3 cellular contexts compared by ENCODE assay signal in the genomic region with DNA sequence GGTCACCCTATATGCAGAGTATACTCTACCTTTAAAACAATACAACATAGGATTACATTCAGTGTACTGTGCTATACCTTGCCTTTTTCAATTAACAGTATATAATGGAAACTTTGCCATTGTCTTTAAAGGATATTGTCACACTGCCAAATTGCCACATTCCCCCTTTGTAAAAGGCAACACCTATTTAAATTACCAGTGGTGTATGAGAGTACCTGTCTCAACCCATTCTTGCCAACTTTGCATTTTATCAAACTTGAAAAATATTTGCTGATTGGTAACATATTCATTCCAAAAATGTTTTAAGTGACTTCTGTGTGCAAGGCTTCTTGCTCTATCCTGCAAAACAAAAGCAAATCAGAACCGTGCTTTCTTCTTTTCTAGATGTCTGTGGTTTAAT.
TF ChIP-seq lines count a peak whose summit lies in the region.

No MANE protein-coding gene starts in this region.

TF ChIP-seq in A549, 52 proteins besides CTCF, POLR2A, EP300 and RAD21:
- TF ChIP-seq RFX5 (IDR thresholded peaks at IDR 0.05) = no peak
- TF ChIP-seq MAFK (IDR thresholded peaks at IDR 0.05; ENCODE audit: partially characterized antibody) = peak; percentile 67

TF ChIP-seq in IMR-90, 13 proteins besides CTCF, POLR2A, EP300 and RAD21:
- TF ChIP-seq MAZ (IDR thresholded peaks at IDR 0.05; ENCODE audit: borderline replicate concordance, low read depth, low read length) = no peak
- peak; percentile 13; the same call in 1 of the 2 replicates for TF ChIP-seq MAFK (IDR thresholded peaks at IDR 0.05; ENCODE audit: low read depth, low read length)

TF ChIP-seq in GM23338, 12 proteins besides CTCF, POLR2A, EP300 and RAD21:
- TF ChIP-seq POLR2AphosphoS5 (IDR thresholded peaks at IDR 0.05; ENCODE audit: low read depth) (no peak), NANOG (IDR thresholded peaks at IDR 0.05; ENCODE audit: borderline replicate concordance) (no peak), ZNF114 (CRISPR knock-in tag; IDR thresholded peaks at IDR 0.05) (no peak), CREB1 (CRISPR knock-in tag; IDR thresholded peaks at IDR 0.05; ENCODE audit: low read depth) (no peak)
- TF ChIP-seq, protein P1, sequence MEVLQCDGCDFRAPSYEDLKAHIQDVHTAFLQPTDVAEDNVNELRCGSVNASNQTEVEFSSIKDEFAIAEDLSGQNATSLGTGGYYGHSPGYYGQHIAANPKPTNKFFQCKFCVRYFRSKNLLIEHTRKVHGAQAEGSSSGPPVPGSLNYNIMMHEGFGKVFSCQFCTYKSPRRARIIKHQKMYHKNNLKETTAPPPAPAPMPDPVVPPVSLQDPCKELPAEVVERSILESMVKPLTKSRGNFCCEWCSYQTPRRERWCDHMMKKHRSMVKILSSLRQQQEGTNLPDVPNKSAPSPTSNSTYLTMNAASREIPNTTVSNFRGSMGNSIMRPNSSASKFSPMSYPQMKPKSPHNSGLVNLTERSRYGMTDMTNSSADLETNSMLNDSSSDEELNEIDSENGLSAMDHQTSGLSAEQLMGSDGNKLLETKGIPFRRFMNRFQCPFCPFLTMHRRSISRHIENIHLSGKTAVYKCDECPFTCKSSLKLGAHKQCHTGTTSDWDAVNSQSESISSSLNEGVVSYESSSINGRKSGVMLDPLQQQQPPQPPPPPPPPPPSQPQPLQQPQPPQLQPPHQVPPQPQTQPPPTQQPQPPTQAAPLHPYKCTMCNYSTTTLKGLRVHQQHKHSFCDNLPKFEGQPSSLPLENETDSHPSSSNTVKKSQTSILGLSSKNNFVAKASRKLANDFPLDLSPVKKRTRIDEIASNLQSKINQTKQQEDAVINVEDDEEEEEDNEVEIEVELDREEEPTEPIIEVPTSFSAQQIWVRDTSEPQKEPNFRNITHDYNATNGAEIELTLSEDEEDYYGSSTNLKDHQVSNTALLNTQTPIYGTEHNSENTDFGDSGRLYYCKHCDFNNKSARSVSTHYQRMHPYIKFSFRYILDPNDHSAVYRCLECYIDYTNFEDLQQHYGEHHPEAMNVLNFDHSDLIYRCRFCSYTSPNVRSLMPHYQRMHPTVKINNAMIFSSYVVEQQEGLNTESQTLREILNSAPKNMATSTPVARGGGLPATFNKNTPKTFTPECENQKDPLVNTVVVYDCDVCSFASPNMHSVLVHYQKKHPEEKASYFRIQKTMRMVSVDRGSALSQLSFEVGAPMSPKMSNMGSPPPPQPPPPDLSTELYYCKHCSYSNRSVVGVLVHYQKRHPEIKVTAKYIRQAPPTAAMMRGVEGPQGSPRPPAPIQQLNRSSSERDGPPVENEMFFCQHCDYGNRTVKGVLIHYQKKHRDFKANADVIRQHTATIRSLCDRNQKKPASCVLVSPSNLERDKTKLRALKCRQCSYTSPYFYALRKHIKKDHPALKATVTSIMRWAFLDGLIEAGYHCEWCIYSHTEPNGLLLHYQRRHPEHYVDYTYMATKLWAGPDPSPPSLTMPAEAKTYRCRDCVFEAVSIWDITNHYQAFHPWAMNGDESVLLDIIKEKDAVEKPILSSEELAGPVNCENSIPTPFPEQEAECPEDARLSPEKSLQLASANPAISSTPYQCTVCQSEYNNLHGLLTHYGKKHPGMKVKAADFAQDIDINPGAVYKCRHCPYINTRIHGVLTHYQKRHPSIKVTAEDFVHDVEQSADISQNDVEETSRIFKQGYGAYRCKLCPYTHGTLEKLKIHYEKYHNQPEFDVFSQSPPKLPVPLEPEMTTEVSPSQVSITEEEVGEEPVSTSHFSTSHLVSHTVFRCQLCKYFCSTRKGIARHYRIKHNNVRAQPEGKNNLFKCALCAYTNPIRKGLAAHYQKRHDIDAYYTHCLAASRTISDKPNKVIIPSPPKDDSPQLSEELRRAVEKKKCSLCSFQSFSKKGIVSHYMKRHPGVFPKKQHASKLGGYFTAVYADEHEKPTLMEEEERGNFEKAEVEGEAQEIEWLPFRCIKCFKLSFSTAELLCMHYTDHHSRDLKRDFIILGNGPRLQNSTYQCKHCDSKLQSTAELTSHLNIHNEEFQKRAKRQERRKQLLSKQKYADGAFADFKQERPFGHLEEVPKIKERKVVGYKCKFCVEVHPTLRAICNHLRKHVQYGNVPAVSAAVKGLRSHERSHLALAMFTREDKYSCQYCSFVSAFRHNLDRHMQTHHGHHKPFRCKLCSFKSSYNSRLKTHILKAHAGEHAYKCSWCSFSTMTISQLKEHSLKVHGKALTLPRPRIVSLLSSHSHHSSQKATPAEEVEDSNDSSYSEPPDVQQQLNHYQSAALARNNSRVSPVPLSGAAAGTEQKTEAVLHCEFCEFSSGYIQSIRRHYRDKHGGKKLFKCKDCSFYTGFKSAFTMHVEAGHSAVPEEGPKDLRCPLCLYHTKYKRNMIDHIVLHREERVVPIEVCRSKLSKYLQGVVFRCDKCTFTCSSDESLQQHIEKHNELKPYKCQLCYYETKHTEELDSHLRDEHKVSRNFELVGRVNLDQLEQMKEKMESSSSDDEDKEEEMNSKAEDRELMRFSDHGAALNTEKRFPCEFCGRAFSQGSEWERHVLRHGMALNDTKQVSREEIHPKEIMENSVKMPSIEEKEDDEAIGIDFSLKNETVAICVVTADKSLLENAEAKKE (CRISPR knock-in tag; IDR thresholded peaks at IDR 0.05) = no peak
- TF ChIP-seq, protein P2, sequence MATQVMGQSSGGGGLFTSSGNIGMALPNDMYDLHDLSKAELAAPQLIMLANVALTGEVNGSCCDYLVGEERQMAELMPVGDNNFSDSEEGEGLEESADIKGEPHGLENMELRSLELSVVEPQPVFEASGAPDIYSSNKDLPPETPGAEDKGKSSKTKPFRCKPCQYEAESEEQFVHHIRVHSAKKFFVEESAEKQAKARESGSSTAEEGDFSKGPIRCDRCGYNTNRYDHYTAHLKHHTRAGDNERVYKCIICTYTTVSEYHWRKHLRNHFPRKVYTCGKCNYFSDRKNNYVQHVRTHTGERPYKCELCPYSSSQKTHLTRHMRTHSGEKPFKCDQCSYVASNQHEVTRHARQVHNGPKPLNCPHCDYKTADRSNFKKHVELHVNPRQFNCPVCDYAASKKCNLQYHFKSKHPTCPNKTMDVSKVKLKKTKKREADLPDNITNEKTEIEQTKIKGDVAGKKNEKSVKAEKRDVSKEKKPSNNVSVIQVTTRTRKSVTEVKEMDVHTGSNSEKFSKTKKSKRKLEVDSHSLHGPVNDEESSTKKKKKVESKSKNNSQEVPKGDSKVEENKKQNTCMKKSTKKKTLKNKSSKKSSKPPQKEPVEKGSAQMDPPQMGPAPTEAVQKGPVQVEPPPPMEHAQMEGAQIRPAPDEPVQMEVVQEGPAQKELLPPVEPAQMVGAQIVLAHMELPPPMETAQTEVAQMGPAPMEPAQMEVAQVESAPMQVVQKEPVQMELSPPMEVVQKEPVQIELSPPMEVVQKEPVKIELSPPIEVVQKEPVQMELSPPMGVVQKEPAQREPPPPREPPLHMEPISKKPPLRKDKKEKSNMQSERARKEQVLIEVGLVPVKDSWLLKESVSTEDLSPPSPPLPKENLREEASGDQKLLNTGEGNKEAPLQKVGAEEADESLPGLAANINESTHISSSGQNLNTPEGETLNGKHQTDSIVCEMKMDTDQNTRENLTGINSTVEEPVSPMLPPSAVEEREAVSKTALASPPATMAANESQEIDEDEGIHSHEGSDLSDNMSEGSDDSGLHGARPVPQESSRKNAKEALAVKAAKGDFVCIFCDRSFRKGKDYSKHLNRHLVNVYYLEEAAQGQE (IDR thresholded peaks at IDR 0.05; ENCODE audit: unreplicated experiment) = no peak
